Comparison of ENCODE assay signal across 8 cellular contexts in genomic region chr1:155127105-155127671, GRCh38. TPM values are rescaled to one million over a fixed set of nuclear protein-coding genes. Genes with fewer than 3 reads are reported as not detected.
DNase-seq lines count a peak whose midpoint lies in the region; ATAC-seq and TF ChIP-seq lines count a peak whose summit lies in the region.

No MANE protein-coding gene starts in this region.

- H3K27ac Mint-ChIP-seq in IgD-negative memory B cell: peak overlapping the region in 1 of 3 donors; percentile 3
- H3K27ac Mint-ChIP-seq in activated T-helper 17 cell treated with anti-CD3 and anti-CD28 coated beads, Interleukin-2, amount 50 U/mL, for 72 hours: peak overlapping the region; percentile 5
- H3K27ac Mint-ChIP-seq in natural killer cell: peak overlapping the region; percentile 74 to 87

- H3K4me3 Mint-ChIP-seq in IgD-negative memory B cell: peak overlapping the region; percentile 33 to 94 (median 86)
- H3K4me3 Mint-ChIP-seq in activated T-helper 17 cell treated with anti-CD3 and anti-CD28 coated beads, Interleukin-2, amount 50 U/mL, for 72 hours: peak overlapping the region; percentile 79
- peak overlapping the region; percentile 93 for H3K4me3 Mint-ChIP-seq in natural killer cell

- H3K4me1 Mint-ChIP-seq in IgD-negative memory B cell: peaks cover 15 to 18% (median 16%) of the 10 kb centered on the region in 3 donors
- H3K4me1 Mint-ChIP-seq in activated T-helper 17 cell treated with anti-CD3 and anti-CD28 coated beads, Interleukin-2, amount 50 U/mL, for 72 hours: peaks cover 16% of the 10 kb centered on the region
- H3K4me1 Mint-ChIP-seq in natural killer cell: peaks cover 22 to 40% of the 10 kb centered on the region in 2 donors

- DNase-seq in CD1c-positive myeloid dendritic cell (ENCODE audit: extremely low spot score) (peak; percentile 29), foreskin fibroblast (peak; percentile 33 to 54), natural killer cell (no peak), NCI-H187 (lab: John Stamatoyannopoulos, UW) (no peak), GM13976 (ENCODE audit: low spot score) (no peak)

- no peaks in the 10 kb centered on the region for H3K36me3 Mint-ChIP-seq in IgD-negative memory B cell
- H3K36me3 Mint-ChIP-seq in activated T-helper 17 cell treated with anti-CD3 and anti-CD28 coated beads, Interleukin-2, amount 50 U/mL, for 72 hours (ENCODE audit: low read depth): no peaks in the 10 kb centered on the region
- H3K36me3 Mint-ChIP-seq in natural killer cell: no peaks in the 10 kb centered on the region

- intact Hi-C loops in natural killer cell (cut with micrococcal nuclease): loop anchor here (2.0 to 5.0 kb wide), 3 partner anchors 14 to 40 kb away; partner anchors contain the start of gene DPM3

- TF ChIP-seq CTCF in foreskin fibroblast (IDR thresholded peaks at IDR 0.05; ENCODE audit: low read depth, low read length): no peak
- no peak for TF ChIP-seq CTCF in natural killer cell (IDR thresholded peaks at IDR 0.05)
- no peak for TF ChIP-seq CTCF in GM13976 (IDR thresholded peaks at IDR 0.05; ENCODE audit: borderline replicate concordance, control extremely low read depth, extremely low read depth, insufficient read depth, missing control alignments)

- peak; percentile 47 for ATAC-seq in activated T-helper 17 cell treated with anti-CD3 and anti-CD28 coated beads, Interleukin-2, amount 50 U/mL, for 72 hours (replicated peaks)
- ATAC-seq in natural killer cell (peak; percentile 13 to 16 (median 15)), GM21447 (IDR thresholded peaks at IDR 0.05; ENCODE audit: unreplicated experiment) (no peak)

- H3K4me3 ChIP-seq in foreskin fibroblast (ENCODE audit: low read depth in 1 of 2, low read length in 2 of 2): peak overlapping the region; percentile 32 to 49

- H3K27me3 Mint-ChIP-seq in IgD-negative memory B cell (peaks cover 37% of the 10 kb centered on the region), natural killer cell (ENCODE audit: low read depth in 2 of 2) (peaks cover 23 to 35% of the 10 kb centered on the region in 2 donors)
- H3K27me3 Mint-ChIP-seq in activated T-helper 17 cell treated with anti-CD3 and anti-CD28 coated beads, Interleukin-2, amount 50 U/mL, for 72 hours: peaks cover 15% of the 10 kb centered on the region

- in situ Hi-C loops in GM13976 (cut with MboI; ENCODE audit: low sequenced_read_pairs, unreplicated experiment): no loop called here

- H3K9me3 Mint-ChIP-seq in IgD-negative memory B cell (no peaks in the 10 kb centered on the region), natural killer cell (no peaks in the 10 kb centered on the region)
- H3K9me3 Mint-ChIP-seq in activated T-helper 17 cell treated with anti-CD3 and anti-CD28 coated beads, Interleukin-2, amount 50 U/mL, for 72 hours: no peaks in the 10 kb centered on the region

RNA-seq across cellular contexts. Expression of gene EFNA1, which starts 0.5 kb away (rescaled TPM):
- not detected for polyA plus RNA-seq in IgD-negative memory B cell
- total RNA-seq in activated T-helper 17 cell treated with anti-CD3 and anti-CD28 coated beads, Interleukin-2, amount 50 U/mL, for 72 hours: under 1 TPM in 1 of 2 donors, not detected in 1; 0.48 TPM
- total RNA-seq in natural killer cell: 1 to 10 TPM; 1.5 to 1.9 (median 1.9) TPM

RNA-seq across cellular contexts. Expression of gene SLC50A1, which starts 8.5 kb away (rescaled TPM):
- polyA plus RNA-seq in IgD-negative memory B cell: 72.9 TPM
- total RNA-seq in activated T-helper 17 cell treated with anti-CD3 and anti-CD28 coated beads, Interleukin-2, amount 50 U/mL, for 72 hours: 10 to 100 TPM; 42.8 to 47.3 TPM
- 10 to 100 TPM; 31.7 to 33.5 (median 32.7) TPM for total RNA-seq in natural killer cell

RNA-seq across cellular contexts. Expression of gene DPM3, which starts 13.1 kb away (rescaled TPM):
- polyA plus RNA-seq in IgD-negative memory B cell: 83.9 TPM
- 10 to 100 TPM; 29.4 to 40.6 TPM for total RNA-seq in activated T-helper 17 cell treated with anti-CD3 and anti-CD28 coated beads, Interleukin-2, amount 50 U/mL, for 72 hours
- total RNA-seq in natural killer cell: 10 to 100 TPM; 26.8 to 45.7 (median 41.5) TPM

RNA-seq across cellular contexts. Expression of gene KRTCAP2, which starts 45.9 kb away (rescaled TPM):
- 420 TPM for polyA plus RNA-seq in IgD-negative memory B cell
- 100 to 1,000 TPM; 108 to 166 TPM for total RNA-seq in activated T-helper 17 cell treated with anti-CD3 and anti-CD28 coated beads, Interleukin-2, amount 50 U/mL, for 72 hours
- total RNA-seq in natural killer cell: 100 to 1,000 TPM in 2 of 3 donors, 10 to 100 TPM in 1; 95.3 to 113 (median 104) TPM

RNA-seq across cellular contexts. Expression of gene TRIM46, which starts 46.5 kb away (rescaled TPM):
- polyA plus RNA-seq in IgD-negative memory B cell: 0.14 TPM
- total RNA-seq in activated T-helper 17 cell treated with anti-CD3 and anti-CD28 coated beads, Interleukin-2, amount 50 U/mL, for 72 hours: 10 to 100 TPM; 10.6 to 16.6 TPM
- total RNA-seq in natural killer cell: 1 to 10 TPM in 2 of 3 donors, under 1 TPM in 1; 0.94 to 4.9 (median 2.5) TPM

Comparison
In these comparisons a context has a peak if more than half of its experiments do, and no peak if none do; other contexts are left out.
1. DNase-seq: peak in CD1c-positive myeloid dendritic cell (single experiment) and foreskin fibroblast (2 of 2); none in natural killer cell (single experiment), NCI-H187 (0 of 2) and GM13976 (single experiment).
2. Peak in every context shown above with its lines, with median percentiles within 50 percentile points of each other: H3K4me3 Mint-ChIP-seq.